ENCODE assay signal across 9 cellular contexts in the genomic region with DNA sequence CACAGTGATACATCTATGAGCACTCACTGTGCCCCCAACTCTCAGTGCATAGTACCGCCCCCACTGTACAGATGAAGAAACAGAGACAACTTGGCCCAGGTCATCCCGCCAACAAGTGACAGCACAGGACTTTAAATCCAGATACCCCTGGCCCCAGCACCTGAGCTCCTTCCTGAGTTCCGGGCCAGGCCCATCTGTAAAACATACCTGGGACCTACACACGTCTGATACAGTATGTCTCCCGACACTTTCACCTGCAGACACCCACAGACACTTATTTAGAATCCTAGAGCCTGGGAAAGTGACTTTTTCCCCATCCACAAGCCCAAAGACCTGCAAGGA.
DNase-seq lines count a peak whose midpoint lies in the region; ATAC-seq and TF ChIP-seq lines count a peak whose summit lies in the region.
"Had no signal": no experiment of that assay in that cellular context is flagged by ENCODE, and none has a peak within 500 bp of the region (broad histone marks: within the 10 kb centered on the region; RNA-seq: fewer than 3 reads in every experiment).

No MANE protein-coding gene starts in this region.

- H3K27ac ChIP-seq in dorsolateral prefrontal cortex (peak overlapping the region; percentile 23 to 99 (median 94)), upper lobe of left lung (peak overlapping the region; percentile 76 to 90 (median 83))

- no peaks in the 10 kb centered on the region for H3K27me3 ChIP-seq in dorsolateral prefrontal cortex
- no peaks in the 10 kb centered on the region for H3K27me3 ChIP-seq in upper lobe of left lung

- no peak for TF ChIP-seq EP300 in upper lobe of left lung (IDR thresholded peaks at IDR 0.05)

- H3K4me1 ChIP-seq in upper lobe of left lung: peaks cover 27 to 62% (median 50%) of the 10 kb centered on the region in 4 donors

- H3K4me1 Mint-ChIP-seq in activated T-cell treated with anti-CD3 and anti-CD28 coated beads, Interleukin-2, amount 50 U/mL, for 24 hours (ENCODE audit: low read depth): peaks cover 29% of the 10 kb centered on the region
- H3K4me1 Mint-ChIP-seq in natural killer cell treated with Interleukin-12 subunit alpha and Interleukin-12 subunit beta and Interleukin-15 and Interleukin-18, amount 100 ng/mL, for 72 hours (ENCODE audit: low read depth in 2 of 2): peaks cover 40 to 47% of the 10 kb centered on the region in 2 donors

- H3K27ac Mint-ChIP-seq in activated T-cell treated with anti-CD3 and anti-CD28 coated beads, Interleukin-2, amount 50 U/mL, for 24 hours: peak overlapping the region; percentile 60
- H3K27ac Mint-ChIP-seq in natural killer cell treated with Interleukin-12 subunit alpha and Interleukin-12 subunit beta and Interleukin-15 and Interleukin-18, amount 100 ng/mL, for 72 hours: peak overlapping the region in 1 of 2 donors; percentile 60

- DNase-seq in activated T-cell treated with anti-CD3 and anti-CD28 coated beads, Interleukin-2, amount 50 U/mL, for 24 hours: no peak
- no peak for DNase-seq in activated T-cell treated with anti-CD3 and anti-CD28 coated beads, Interleukin-2, amount 50 U/mL, for 1 hour
- DNase-seq in dorsolateral prefrontal cortex (no peak), upper lobe of left lung (no peak), superior temporal gyrus (ENCODE audit: extremely low spot score) (no peak)
- no peak for DNase-seq in natural killer cell treated with Interleukin-12 subunit alpha and Interleukin-12 subunit beta and Interleukin-15 and Interleukin-18, amount 100 ng/mL, for 72 hours (ENCODE audit: low spot score)
- no peak for DNase-seq in stimulated activated CD4-positive, alpha-beta T cell treated with anti-CD3 and anti-CD28 coated beads, Interleukin-1b, Interleukin-23, amount 100 ng/mL, for 48 hours
- no peak for DNase-seq in stimulated activated CD4-positive, alpha-beta T cell treated with anti-CD3 and anti-CD28 coated beads, Interleukin-12 subunit alpha, Interleukin-12 subunit beta, amount 100 ng/mL, for 4 hours
- DNase-seq: DND-41 had no signal

- intact Hi-C loops in dorsolateral prefrontal cortex (cut with DNase I): no loop called here

- no peak for TF ChIP-seq POLR2A in upper lobe of left lung (IDR thresholded peaks at IDR 0.05)

- ATAC-seq in natural killer cell treated with Interleukin-12 subunit alpha and Interleukin-12 subunit beta and Interleukin-15 and Interleukin-18, amount 100 ng/mL, for 72 hours: peak in 1 of 2 donors; percentile 28
- ATAC-seq in upper lobe of left lung (ENCODE audit: low FRiP score in 2 of 2): no peak

- no peak overlapping the region for H3K4me3 Mint-ChIP-seq in activated T-cell treated with anti-CD3 and anti-CD28 coated beads, Interleukin-2, amount 50 U/mL, for 24 hours
- peak overlapping the region; percentile 38 for H3K4me3 Mint-ChIP-seq in natural killer cell treated with Interleukin-12 subunit alpha and Interleukin-12 subunit beta and Interleukin-15 and Interleukin-18, amount 100 ng/mL, for 72 hours

- H3K4me3 ChIP-seq in dorsolateral prefrontal cortex: no peak overlapping the region
- no peak overlapping the region for H3K4me3 ChIP-seq in upper lobe of left lung

- TF ChIP-seq CTCF in dorsolateral prefrontal cortex (IDR thresholded peaks at IDR 0.05 in 54 of 56, conservative IDR thresholded peaks at IDR 0.05 in 2 of 56; ENCODE audit: low read depth in 1 of 56, partially characterized antibody in 56 of 56): no peak
- no peak for TF ChIP-seq CTCF in upper lobe of left lung (IDR thresholded peaks at IDR 0.05)

- whole genome bisulfite sequencing in upper lobe of left lung, 2 donors: 72 to 78% methylated on average over 4 to 5 of the region's 5 CpGs

- no peaks in the 10 kb centered on the region for H3K27me3 Mint-ChIP-seq in activated T-cell treated with anti-CD3 and anti-CD28 coated beads, Interleukin-2, amount 50 U/mL, for 24 hours
- no peaks in the 10 kb centered on the region for H3K27me3 Mint-ChIP-seq in natural killer cell treated with Interleukin-12 subunit alpha and Interleukin-12 subunit beta and Interleukin-15 and Interleukin-18, amount 100 ng/mL, for 72 hours

- no peaks in the 10 kb centered on the region for H3K36me3 Mint-ChIP-seq in activated T-cell treated with anti-CD3 and anti-CD28 coated beads, Interleukin-2, amount 50 U/mL, for 24 hours (ENCODE audit: low read depth)
- H3K36me3 Mint-ChIP-seq in natural killer cell treated with Interleukin-12 subunit alpha and Interleukin-12 subunit beta and Interleukin-15 and Interleukin-18, amount 100 ng/mL, for 72 hours: no peaks in the 10 kb centered on the region

- H3K36me3 ChIP-seq in upper lobe of left lung: no peaks in the 10 kb centered on the region

- no peaks in the 10 kb centered on the region for H3K9me3 ChIP-seq in upper lobe of left lung

- no peaks in the 10 kb centered on the region for H3K9me3 Mint-ChIP-seq in activated T-cell treated with anti-CD3 and anti-CD28 coated beads, Interleukin-2, amount 50 U/mL, for 24 hours
- H3K9me3 Mint-ChIP-seq in natural killer cell treated with Interleukin-12 subunit alpha and Interleukin-12 subunit beta and Interleukin-15 and Interleukin-18, amount 100 ng/mL, for 72 hours: no peaks in the 10 kb centered on the region
